17 cellular contexts compared by ENCODE assay signal in genomic region chr4:74830928-74831327, GRCh38. TPM values are rescaled to one million over a fixed set of nuclear protein-coding genes. Genes with fewer than 3 reads are reported as not detected.
DNase-seq lines count a peak whose midpoint lies in the region; ATAC-seq, FAIRE-seq and TF ChIP-seq lines count a peak whose summit lies in the region.
"Had no signal": no experiment of that assay in that cellular context is flagged by ENCODE, and none has a peak within 500 bp of the region (broad histone marks: within the 10 kb centered on the region; RNA-seq: fewer than 3 reads in every experiment).

No MANE protein-coding gene starts in this region.

- H3K27me3 Mint-ChIP-seq in endodermal cell (ENCODE audit: insufficient read depth): no peaks in the 10 kb centered on the region
- no peaks in the 10 kb centered on the region for H3K27me3 Mint-ChIP-seq in activated T-cell treated with anti-CD3 and anti-CD28 coated beads, Interleukin-2, amount 50 U/mL, for 72 hours (ENCODE audit: low read depth)
- H3K27me3 Mint-ChIP-seq: natural killer cell treated with Interleukin-12 subunit alpha and Interleukin-12 subunit beta and Interleukin-15 and Interleukin-18, amount 100 ng/mL, for 72 hours had no signal

- TF ChIP-seq CTCF in OCI-LY1 (IDR thresholded peaks at IDR 0.05; ENCODE audit: low read length) (peak; percentile 34; the same call in 1 of the 2 replicates), endodermal cell (conservative IDR thresholded peaks at IDR 0.05) (peak; percentile 61), retinal pigment epithelial cell (conservative IDR thresholded peaks at IDR 0.05; ENCODE audit: low read depth, low read length) (peak; percentile 28), dorsolateral prefrontal cortex (IDR thresholded peaks at IDR 0.05 in 54 of 56, conservative IDR thresholded peaks at IDR 0.05 in 2 of 56; ENCODE audit: low read depth in 1 of 56, partially characterized antibody in 56 of 56) (peak in 1 of 56 donors; percentile 27)

- intact Hi-C loops in dorsolateral prefrontal cortex (cut with DNase I): no loop called here

- no peaks in the 10 kb centered on the region for H3F3A ChIP-seq in OCI-LY1 (ENCODE audit: insufficient read depth, low read length)

- H3K4me2 ChIP-seq in OCI-LY1 (ENCODE audit: low read length): no peak overlapping the region

- H3K36me3 Mint-ChIP-seq in endodermal cell (ENCODE audit: low read depth): no peaks in the 10 kb centered on the region
- peaks cover 3 to 4% of the 10 kb centered on the region in 2 donors for H3K36me3 Mint-ChIP-seq in activated T-cell treated with anti-CD3 and anti-CD28 coated beads, Interleukin-2, amount 50 U/mL, for 72 hours (ENCODE audit: insufficient read depth in 2 of 2)
- H3K36me3 Mint-ChIP-seq: natural killer cell treated with Interleukin-12 subunit alpha and Interleukin-12 subunit beta and Interleukin-15 and Interleukin-18, amount 100 ng/mL, for 72 hours had no signal

- no peak overlapping the region for H3K27ac Mint-ChIP-seq in endodermal cell
- H3K27ac Mint-ChIP-seq in activated T-cell treated with anti-CD3 and anti-CD28 coated beads, Interleukin-2, amount 50 U/mL, for 72 hours: no peak overlapping the region
- H3K27ac Mint-ChIP-seq: natural killer cell treated with Interleukin-12 subunit alpha and Interleukin-12 subunit beta and Interleukin-15 and Interleukin-18, amount 100 ng/mL, for 72 hours had no signal

- H3K27me3 ChIP-seq in OCI-LY1 (ENCODE audit: insufficient read depth, low read length) (no peaks in the 10 kb centered on the region), endodermal cell (ENCODE audit: control insufficient read depth, insufficient read depth, low read length, poor library complexity, severe bottlenecking) (no peaks in the 10 kb centered on the region), dorsolateral prefrontal cortex (peaks cover 0 to 3% (median 0%) of the 10 kb centered on the region in 45 donors)
- H3K27me3 ChIP-seq: SJCRH30 had no signal

- no peak for FAIRE-seq in urothelium cell line (lab: Jason Lieb, UNC)

- H3K36me3 ChIP-seq in OCI-LY1 (ENCODE audit: insufficient read depth, low read length): no peaks in the 10 kb centered on the region
- no peaks in the 10 kb centered on the region for H3K36me3 ChIP-seq in endodermal cell (ENCODE audit: control insufficient read depth, insufficient read depth, low read length)
- H3K36me3 ChIP-seq: HAP-1, SJCRH30 had no signal

- H3K4me1 Mint-ChIP-seq in endodermal cell: peaks cover 3% of the 10 kb centered on the region
- no peaks in the 10 kb centered on the region for H3K4me1 Mint-ChIP-seq in activated T-cell treated with anti-CD3 and anti-CD28 coated beads, Interleukin-2, amount 50 U/mL, for 72 hours (ENCODE audit: low read depth)

- H3K79me2 ChIP-seq in OCI-LY1 (ENCODE audit: insufficient read depth, low read length): no peaks in the 10 kb centered on the region

- peaks cover 21% of the 10 kb centered on the region for H3K9me3 Mint-ChIP-seq in endodermal cell
- peaks cover 3 to 7% of the 10 kb centered on the region in 2 donors for H3K9me3 Mint-ChIP-seq in activated T-cell treated with anti-CD3 and anti-CD28 coated beads, Interleukin-2, amount 50 U/mL, for 72 hours

- peak; percentile 2 for DNase-seq in DMS 273 (lab: John Stamatoyannopoulos, UW; ENCODE audit: unreplicated experiment)
- DNase-seq in DMS 273 treated with DMSO at 0.1 percent for 48 hours (lab: John Stamatoyannopoulos, UW): no peak
- no peak for DNase-seq in endodermal cell
- DNase-seq in retinal pigment epithelial cell (ENCODE audit: low read depth): no peak
- DNase-seq in dorsolateral prefrontal cortex: no peak
- no peak for DNase-seq in urothelium cell line (ENCODE audit: low spot score)
- no peak for DNase-seq in activated T-cell treated with anti-CD3 and anti-CD28 coated beads, Interleukin-2, amount 50 U/mL, for 72 hours
- DNase-seq: 8988T; activated gamma-delta T cell treated with Interleukin-2 at 50 U/mL for 16 hours; NCI-H2081 treated with DMSO at 0.1 percent for 48 hours; NCI-H774; stimulated activated naive CD4-positive, alpha-beta T cell had no signal

- no peak for ATAC-seq in activated T-cell treated with anti-CD3 and anti-CD28 coated beads, Interleukin-2, amount 50 U/mL, for 72 hours (replicated peaks in 1 of 2)
- ATAC-seq: natural killer cell treated with Interleukin-12 subunit alpha and Interleukin-12 subunit beta and Interleukin-15 and Interleukin-18, amount 100 ng/mL, for 72 hours; sciatic nerve had no signal

- H3K27ac ChIP-seq in OCI-LY1 (ENCODE audit: low read depth, low read length, poor library complexity, severe bottlenecking): no peak overlapping the region
- no peak overlapping the region for H3K27ac ChIP-seq in endodermal cell (ENCODE audit: low read depth, low read length)
- no peak overlapping the region for H3K27ac ChIP-seq in dorsolateral prefrontal cortex
- H3K27ac ChIP-seq: SJCRH30 had no signal

- no peaks in the 10 kb centered on the region for H4K20me1 ChIP-seq in OCI-LY1 (ENCODE audit: insufficient read depth, low read length)

- H3K4me3 Mint-ChIP-seq in endodermal cell: no peak overlapping the region
- no peak overlapping the region for H3K4me3 Mint-ChIP-seq in activated T-cell treated with anti-CD3 and anti-CD28 coated beads, Interleukin-2, amount 50 U/mL, for 72 hours
- H3K4me3 Mint-ChIP-seq: natural killer cell treated with Interleukin-12 subunit alpha and Interleukin-12 subunit beta and Interleukin-15 and Interleukin-18, amount 100 ng/mL, for 72 hours had no signal

- H2AFZ ChIP-seq in OCI-LY1 (ENCODE audit: low read length): no peak overlapping the region

- H3K9me3 ChIP-seq in OCI-LY1 (ENCODE audit: low read length) (no peaks in the 10 kb centered on the region), endodermal cell (ENCODE audit: control insufficient read depth, low read length) (no peaks in the 10 kb centered on the region)
- H3K9me3 ChIP-seq: HAP-1 had no signal

- H3K9ac ChIP-seq in OCI-LY1 (ENCODE audit: low read length): no peak overlapping the region
- H3K9ac ChIP-seq in endodermal cell (ENCODE audit: extremely low read depth, low read length, poor library complexity, severe bottlenecking): no peak overlapping the region

- H3K4me3 ChIP-seq in OCI-LY1 (ENCODE audit: low read depth, low read length, poor library complexity, severe bottlenecking) (no peak overlapping the region), endodermal cell (ENCODE audit: low read length) (no peak overlapping the region), retinal pigment epithelial cell (ENCODE audit: low read length) (no peak overlapping the region), dorsolateral prefrontal cortex (no peak overlapping the region)
- H3K4me3 ChIP-seq: HAP-1, SJCRH30 had no signal

- WGBS in endodermal cell (ENCODE audit: insufficient coverage in 1 of 2, insufficient read length in 1 of 2), 2 experiments: 97% methylated on average over 1 of the region's 1 CpG; no CpG with 5 or more reads in 1 of the 2 experiments

- H3K9me2 ChIP-seq in OCI-LY1 (ENCODE audit: low read depth, low read length): no peaks in the 10 kb centered on the region

- H3K4me1 ChIP-seq in OCI-LY1 (ENCODE audit: insufficient read depth, low read length, severe bottlenecking) (no peaks in the 10 kb centered on the region), endodermal cell (ENCODE audit: control insufficient read depth, insufficient read depth, low read length) (peaks cover 3% of the 10 kb centered on the region)
- H3K4me1 ChIP-seq: HAP-1, SJCRH30 had no signal

RNA-seq across cellular contexts. Expression of gene BTC, which starts 36.6 kb away (rescaled TPM):
- total RNA-seq in endodermal cell (under 1 TPM; 0.09 to 0.24 TPM), dorsolateral prefrontal cortex (1 to 10 TPM in 84 of 120 experiments, under 1 TPM in 36; 0.36 to 4.9 (median 1.3) TPM)
- not detected for polyA plus RNA-seq in endodermal cell (2013, experiment 1 of 2)
- 0.17 TPM for polyA plus RNA-seq in endodermal cell (2013, experiment 2 of 2)
- total RNA-seq in activated T-cell treated with anti-CD3 and anti-CD28 coated beads, Interleukin-2, amount 50 U/mL, for 72 hours: not detected
- total RNA-seq: natural killer cell treated with Interleukin-12 subunit alpha and Interleukin-12 subunit beta and Interleukin-15 and Interleukin-18, amount 100 ng/mL, for 72 hours had no signal
